ENCODE assay signal across 1 cellular context in genomic region chr7:134432296-134433152, GRCh38.
TF ChIP-seq lines count a peak whose summit lies in the region.

No MANE protein-coding gene starts in this region.

TF ChIP-seq in HepG2, 621 proteins besides CTCF, POLR2A, EP300 and RAD21 (continued from another document and continues in another):
- no peak for TF ChIP-seq CEBPZ (IDR thresholded peaks at IDR 0.05; ENCODE audit: low read length)
- TF ChIP-seq NFIC (IDR thresholded peaks at IDR 0.05; ENCODE audit: low read length), result no peak
- no peak for TF ChIP-seq ZNF460 (CRISPR knock-in tag; IDR thresholded peaks at IDR 0.05; ENCODE audit: borderline replicate concordance)
- no peak; the same call in 1 of the 2 replicates for TF ChIP-seq ZNF572 (CRISPR knock-in tag; IDR thresholded peaks at IDR 0.05)
- TF ChIP-seq SMC3 (IDR thresholded peaks at IDR 0.05; ENCODE audit: low read length), result peak; percentile 89
- no peak for TF ChIP-seq ZNF263 (CRISPR knock-in tag; IDR thresholded peaks at IDR 0.05)
- no peak for TF ChIP-seq U2AF2 (IDR thresholded peaks at IDR 0.05; ENCODE audit: low read depth, low read length)
- TF ChIP-seq HDAC2 (CRISPR knock-in tag; IDR thresholded peaks at IDR 0.05), result no peak
- TF ChIP-seq ZBTB7B (CRISPR knock-in tag; IDR thresholded peaks at IDR 0.05), result no peak
- TF ChIP-seq ZBTB49 (CRISPR knock-in tag; IDR thresholded peaks at IDR 0.05; ENCODE audit: borderline replicate concordance), result no peak
- 0 out of 2 replicates have a peak, but pooled peaks have one; percentile 37 for TF ChIP-seq HMG20B (CRISPR knock-in tag; conservative IDR thresholded peaks at IDR 0.05)
- no peak for TF ChIP-seq HHEX (CRISPR knock-in tag; IDR thresholded peaks at IDR 0.05)
- TF ChIP-seq MED13 (CRISPR knock-in tag; IDR thresholded peaks at IDR 0.05), result no peak
- TF ChIP-seq MBD4 (IDR thresholded peaks at IDR 0.05; ENCODE audit: borderline replicate concordance, low read length), result no peak
- TF ChIP-seq ZNF232 (CRISPR knock-in tag; IDR thresholded peaks at IDR 0.05; ENCODE audit: borderline replicate concordance), result no peak
- no peak for TF ChIP-seq ZNF282 (IDR thresholded peaks at IDR 0.05; ENCODE audit: partially characterized antibody)
- TF ChIP-seq ZNF747 (CRISPR knock-in tag; IDR thresholded peaks at IDR 0.05; ENCODE audit: borderline replicate concordance), result no peak
- no peak for TF ChIP-seq ZFP36L2 (CRISPR knock-in tag; IDR thresholded peaks at IDR 0.05)
- TF ChIP-seq PHF8 (CRISPR knock-in tag; IDR thresholded peaks at IDR 0.05), result no peak
- TF ChIP-seq TBL1XR1 (IDR thresholded peaks at IDR 0.05; ENCODE audit: borderline replicate concordance, low read length, partially characterized antibody), result no peak
- no peak for TF ChIP-seq ZKSCAN8 (CRISPR knock-in tag; IDR thresholded peaks at IDR 0.05; ENCODE audit: borderline replicate concordance)
- TF ChIP-seq TCF12 (IDR thresholded peaks at IDR 0.05), result no peak
- TF ChIP-seq TCF12 (CRISPR knock-in tag; IDR thresholded peaks at IDR 0.05), result no peak
- TF ChIP-seq SNAPC2 (CRISPR knock-in tag; IDR thresholded peaks at IDR 0.05), result no peak
- TF ChIP-seq CREB3 (CRISPR knock-in tag; IDR thresholded peaks at IDR 0.05), result no peak
- no peak for TF ChIP-seq BCLAF1 (IDR thresholded peaks at IDR 0.05)
- no peak for TF ChIP-seq YEATS2 (CRISPR knock-in tag; IDR thresholded peaks at IDR 0.05; ENCODE audit: borderline replicate concordance)
- TF ChIP-seq SETDB1 (CRISPR knock-in tag; IDR thresholded peaks at IDR 0.05; ENCODE audit: borderline replicate concordance), result no peak
- no peak for TF ChIP-seq SNAI1 (CRISPR knock-in tag; IDR thresholded peaks at IDR 0.05; ENCODE audit: borderline replicate concordance)
- TF ChIP-seq ZNF619 (CRISPR knock-in tag; IDR thresholded peaks at IDR 0.05), result peak; percentile 90
- TF ChIP-seq NFKBIZ (CRISPR knock-in tag; IDR thresholded peaks at IDR 0.05), result no peak
- TF ChIP-seq ZNF746 (CRISPR knock-in tag; IDR thresholded peaks at IDR 0.05), result no peak
- TF ChIP-seq IRF2 (CRISPR knock-in tag; IDR thresholded peaks at IDR 0.05), result peak; percentile 59; the same call in 1 of the 2 replicates
- TF ChIP-seq ZC3H4 (CRISPR knock-in tag; IDR thresholded peaks at IDR 0.05; ENCODE audit: borderline replicate concordance), result no peak
- TF ChIP-seq ZBTB38 (CRISPR knock-in tag; IDR thresholded peaks at IDR 0.05), result no peak
- TF ChIP-seq ASH2L (IDR thresholded peaks at IDR 0.05; ENCODE audit: insufficient read length, low read depth, low read length), result no peak
- no peak for TF ChIP-seq ZNF670 (CRISPR knock-in tag; IDR thresholded peaks at IDR 0.05; ENCODE audit: borderline replicate concordance)
- no peak for TF ChIP-seq TEF (CRISPR knock-in tag; IDR thresholded peaks at IDR 0.05)
- TF ChIP-seq ZNF570 (CRISPR knock-in tag; IDR thresholded peaks at IDR 0.05; ENCODE audit: borderline replicate concordance), result no peak
- no peak for TF ChIP-seq MIER2 (CRISPR knock-in tag; IDR thresholded peaks at IDR 0.05)
- no peak for TF ChIP-seq SRY (CRISPR knock-in tag; IDR thresholded peaks at IDR 0.05)
- 0 out of 2 replicates have a peak, but pooled peaks have one; percentile 38 for TF ChIP-seq HIVEP1 (CRISPR knock-in tag; IDR thresholded peaks at IDR 0.05)
- TF ChIP-seq CHCHD3 (CRISPR knock-in tag; IDR thresholded peaks at IDR 0.05), result no peak
- TF ChIP-seq MXD3 (CRISPR knock-in tag; IDR thresholded peaks at IDR 0.05), result no peak
- no peak for TF ChIP-seq CEBPG (CRISPR knock-in tag; IDR thresholded peaks at IDR 0.05)
- no peak for TF ChIP-seq NR0B2 (CRISPR knock-in tag; IDR thresholded peaks at IDR 0.05)
- TF ChIP-seq REL (CRISPR knock-in tag; conservative IDR thresholded peaks at IDR 0.05), result no peak
- no peak for TF ChIP-seq MLXIP (CRISPR knock-in tag; IDR thresholded peaks at IDR 0.05; ENCODE audit: borderline replicate concordance)
- peak; percentile 7; the same call in 1 of the 2 replicates for TF ChIP-seq ZNF121 (CRISPR knock-in tag; IDR thresholded peaks at IDR 0.05)
- no peak for TF ChIP-seq NR2F1 (CRISPR knock-in tag; IDR thresholded peaks at IDR 0.05)
- peak; percentile 74; the same call in 1 of the 2 replicates for TF ChIP-seq ZNF317 (CRISPR knock-in tag; IDR thresholded peaks at IDR 0.05)
- TF ChIP-seq CREB1 (IDR thresholded peaks at IDR 0.05), result no peak
- TF ChIP-seq CREB1 (CRISPR knock-in tag; IDR thresholded peaks at IDR 0.05), result peak; percentile 49
- 0 out of 2 replicates have a peak, but pooled peaks have one; percentile 36 for TF ChIP-seq RNF2 (conservative IDR thresholded peaks at IDR 0.05; ENCODE audit: low read depth)
- no peak for TF ChIP-seq ZBTB46 (CRISPR knock-in tag; IDR thresholded peaks at IDR 0.05; ENCODE audit: borderline replicate concordance)
- TF ChIP-seq ZNF234 (CRISPR knock-in tag; conservative IDR thresholded peaks at IDR 0.05), result no peak
- TF ChIP-seq NRL (CRISPR knock-in tag; IDR thresholded peaks at IDR 0.05; ENCODE audit: borderline replicate concordance), result no peak
- no peak for TF ChIP-seq FOXM1 (CRISPR knock-in tag; IDR thresholded peaks at IDR 0.05)
- TF ChIP-seq FOSL1 (CRISPR knock-in tag; IDR thresholded peaks at IDR 0.05; ENCODE audit: borderline replicate concordance), result no peak
